In genomic region chr9:134379774-134380431, GRCh38 we compare ENCODE assay signal across 14 cellular contexts. TPM values are rescaled to one million over a fixed set of nuclear protein-coding genes. Genes with fewer than 3 reads are reported as not detected.
A peak's percentile ranks its signal among the peaks of the same experiment; 100 is the strongest.
DNase-seq lines count a peak whose midpoint lies in the region; ATAC-seq and TF ChIP-seq lines count a peak whose summit lies in the region.
"Had no signal": no experiment of that assay in that cellular context is flagged by ENCODE, and none has a peak within 500 bp of the region (broad histone marks: within the 10 kb centered on the region; RNA-seq: fewer than 3 reads in every experiment).

No MANE protein-coding gene starts in this region.

- H3K9me3 ChIP-seq in stomach, result no peaks in the 10 kb centered on the region

- intact Hi-C loops in stomach (cut with DNase I; ENCODE audit: low total_unique reads), result no loop called here

- no peak overlapping the region for H3K4me3 ChIP-seq in fibroblast of mammary gland (ENCODE audit: control insufficient read depth, low read depth, low read length)
- no peak overlapping the region for H3K4me3 ChIP-seq in stomach

- TF ChIP-seq CTCF in fibroblast of mammary gland (conservative IDR thresholded peaks at IDR 0.05; ENCODE audit: control insufficient read depth, insufficient read depth, low read depth, low read length) (no peak), stomach (IDR thresholded peaks at IDR 0.05) (no peak)

- 79 to 93% (median 86%) methylated on average over 18 to 23 of the region's 23 CpGs; no CpG with 5 or more reads in 1 of the 5 donors for WGBS in stomach, 5 donors

- H3K36me3 Mint-ChIP-seq in activated naive CD4-positive, alpha-beta T cell treated with anti-CD3 and anti-CD28 coated beads, Interleukin-2, amount 50 U/mL, for 72 hours, result no peaks in the 10 kb centered on the region
- H3K36me3 Mint-ChIP-seq: naive thymus-derived CD4-positive, alpha-beta T cell had no signal

- H3K27ac Mint-ChIP-seq in activated naive CD4-positive, alpha-beta T cell treated with anti-CD3 and anti-CD28 coated beads, Interleukin-2, amount 50 U/mL, for 72 hours, result no peak overlapping the region
- H3K27ac Mint-ChIP-seq: naive thymus-derived CD4-positive, alpha-beta T cell; stimulated activated naive B cell treated with anti-CD40 and anti-IgM and Interleukin-4, amounts not matched to agents 10 μg/mL and 1 μg/mL and 100 μg/mL, for 72 hours had no signal

- peak overlapping the region in 4 of 5 donors; percentile 68 to 90 (median 84) for H3K27ac ChIP-seq in stomach

- no peak for TF ChIP-seq POLR2A in stomach (IDR thresholded peaks at IDR 0.05)

- no peak for ATAC-seq in activated naive CD4-positive, alpha-beta T cell treated with anti-CD3 and anti-CD28 coated beads, Interleukin-2, amount 50 U/mL, for 72 hours
- ATAC-seq: naive thymus-derived CD4-positive, alpha-beta T cell; stimulated activated naive B cell treated with anti-CD40 and anti-IgM and Interleukin-4, amounts not matched to agents 10 μg/mL and 1 μg/mL and 100 μg/mL, for 72 hours had no signal

- DNase-seq in ELR (ENCODE audit: low read depth), result peak; percentile 87
- DNase-seq in SW480 (ENCODE audit: low spot score), result peak; percentile 83
- peak; percentile 20 for DNase-seq in fibroblast of mammary gland (ENCODE audit: low read depth)
- no peak for DNase-seq in stomach
- no peak for DNase-seq in NCI-H1694 treated with DMSO at 0.1 percent for 48 hours (lab: John Stamatoyannopoulos, UW)
- no peak for DNase-seq in NCI-H1417 (lab: John Stamatoyannopoulos, UW)
- no peak for DNase-seq in C1 segment of cervical spinal cord (lab: John Stamatoyannopoulos, UW)
- no peak for DNase-seq in activated naive CD4-positive, alpha-beta T cell treated with anti-CD3 and anti-CD28 coated beads, Interleukin-2, amount 50 U/mL, for 72 hours (ENCODE audit: low spot score in 2 of 2)
- DNase-seq: activated CD4-positive, alpha-beta T cell treated with anti-CD3 and anti-CD28 coated beads, Interleukin-2, amount 50 U/mL, for 48 hours; activated naive CD4-positive, alpha-beta T cell; effector CD8-positive, alpha-beta T cell; naive thymus-derived CD4-positive, alpha-beta T cell; NCI-H1105 treated with DMSO at 0.1 percent for 48 hours; stimulated activated naive B cell treated with anti-CD40 and anti-IgM and Interleukin-4, amounts not matched to agents 10 μg/mL and 1 μg/mL and 100 μg/mL, for 72 hours had no signal

- no peaks in the 10 kb centered on the region for H3K27me3 ChIP-seq in stomach

- H3K9me3 Mint-ChIP-seq in activated naive CD4-positive, alpha-beta T cell treated with anti-CD3 and anti-CD28 coated beads, Interleukin-2, amount 50 U/mL, for 72 hours, result no peaks in the 10 kb centered on the region
- H3K9me3 Mint-ChIP-seq: stimulated activated naive B cell treated with anti-CD40 and anti-IgM and Interleukin-4, amounts not matched to agents 10 μg/mL and 1 μg/mL and 100 μg/mL, for 72 hours had no signal

- no peak for TF ChIP-seq EP300 in stomach (IDR thresholded peaks at IDR 0.05)

- H3K4me1 ChIP-seq in stomach, result peaks cover 80 to 100% (median 99%) of the 10 kb centered on the region in 4 donors

- no peaks in the 10 kb centered on the region for H3K36me3 ChIP-seq in stomach

RNA-seq across cellular contexts. Expression of gene RXRA, which starts 53.6 kb away (rescaled TPM):
- total RNA-seq in stomach, result 10 to 100 TPM; 14.0 to 68.4 (median 35.9) TPM
- 10 to 100 TPM; 17.4 to 34.1 (median 24.4) TPM for polyA plus RNA-seq in stomach
- total RNA-seq in activated naive CD4-positive, alpha-beta T cell treated with anti-CD3 and anti-CD28 coated beads, Interleukin-2, amount 50 U/mL, for 72 hours, result 1 to 10 TPM in 1 of 2 donors, under 1 TPM in 1; 0.25 to 7.9 TPM

Comparison
In these comparisons a context has a peak if more than half of its experiments do, and no peak if none do; other contexts are left out.
1. DNase-seq: peak in ELR (single experiment), SW480 (single experiment) and fibroblast of mammary gland (single experiment); none in stomach (single experiment), NCI-H1694 treated with DMSO at 0.1 percent for 48 hours (single experiment), NCI-H1417 (0 of 3), C1 segment of cervical spinal cord (0 of 14) and activated naive CD4-positive, alpha-beta T cell treated with anti-CD3 and anti-CD28 coated beads, Interleukin-2, amount 50 U/mL, for 72 hours (0 of 2).